ENCODE assay signal across 12 cellular contexts in genomic region chr7:90210475-90210874, GRCh38. TPM values are rescaled to one million over a fixed set of nuclear protein-coding genes. Genes with fewer than 3 reads are reported as not detected.
DNase-seq lines count a peak whose midpoint lies in the region; ATAC-seq and TF ChIP-seq lines count a peak whose summit lies in the region.
"Had no signal": no experiment of that assay in that cellular context is flagged by ENCODE, and none has a peak within 500 bp of the region (broad histone marks: within the 10 kb centered on the region; RNA-seq: fewer than 3 reads in every experiment).

No MANE protein-coding gene starts in this region.

- intact Hi-C loops in spleen (cut with DNase I; ENCODE audit: low total_unique reads), result no loop called here

- H3K4me1 Mint-ChIP-seq in stimulated activated memory B cell treated with anti-CD40 and anti-IgM and Interleukin-4, amounts not matched to agents 10 μg/mL and 1 μg/mL and 100 μg/mL, for 72 hours, result peaks cover 17% of the 10 kb centered on the region

- no peak for TF ChIP-seq POLR2A in spleen (IDR thresholded peaks at IDR 0.05)

- no peaks in the 10 kb centered on the region for H3K36me3 ChIP-seq in H7 (replicated peaks; ENCODE audit: control insufficient read depth, insufficient read depth, low read length)
- no peaks in the 10 kb centered on the region for H3K36me3 ChIP-seq in iPS-20b (ENCODE audit: insufficient read depth, low read depth, low read length)
- no peaks in the 10 kb centered on the region for H3K36me3 ChIP-seq in spleen

- DNase-seq in H7, result no peak
- no peak for DNase-seq in spleen
- DNase-seq in NCI-H1048 (lab: John Stamatoyannopoulos, UW), result no peak
- DNase-seq: activated CD4-positive, alpha-beta T cell treated with anti-CD3 and anti-CD28 coated beads, Interleukin-2, amount 10 ng/mL, durations not matched to agents 7 days and 5 days; OCI-M1; T-helper 17 cell had no signal

- H3K27ac Mint-ChIP-seq in stimulated activated memory B cell treated with anti-CD40 and anti-IgM and Interleukin-4, amounts not matched to agents 10 μg/mL and 1 μg/mL and 100 μg/mL, for 72 hours, result no peak overlapping the region
- H3K27ac Mint-ChIP-seq: activated CD4-positive, alpha-beta T cell treated with anti-CD3 and anti-CD28 coated beads, Interleukin-2, amount 10 ng/mL, durations not matched to agents 7 days and 5 days; CD14-positive monocyte; T-helper 17 cell had no signal

- no peak overlapping the region for H3K4me3 Mint-ChIP-seq in stimulated activated memory B cell treated with anti-CD40 and anti-IgM and Interleukin-4, amounts not matched to agents 10 μg/mL and 1 μg/mL and 100 μg/mL, for 72 hours

- H3K27ac ChIP-seq in angular gyrus (ENCODE audit: low read depth, low read length) (peak overlapping the region; percentile 85), iPS-20b (ENCODE audit: low read length) (no peak overlapping the region), spleen (peak overlapping the region; percentile 37 to 88 (median 76))

- peaks cover 3% of the 10 kb centered on the region for H3K9me3 Mint-ChIP-seq in stimulated activated memory B cell treated with anti-CD40 and anti-IgM and Interleukin-4, amounts not matched to agents 10 μg/mL and 1 μg/mL and 100 μg/mL, for 72 hours
- H3K9me3 Mint-ChIP-seq: activated CD4-positive, alpha-beta T cell treated with anti-CD3 and anti-CD28 coated beads, Interleukin-2, amount 10 ng/mL, durations not matched to agents 7 days and 5 days had no signal

- H3K36me3 Mint-ChIP-seq in stimulated activated memory B cell treated with anti-CD40 and anti-IgM and Interleukin-4, amounts not matched to agents 10 μg/mL and 1 μg/mL and 100 μg/mL, for 72 hours, result no peaks in the 10 kb centered on the region
- H3K36me3 Mint-ChIP-seq: CD14-positive monocyte had no signal

- WGBS in spleen, 5 donors, result 53 to 71% (median 59%) methylated on average over 5 of the region's 5 CpGs

- peaks cover 15% of the 10 kb centered on the region for H3K27me3 Mint-ChIP-seq in stimulated activated memory B cell treated with anti-CD40 and anti-IgM and Interleukin-4, amounts not matched to agents 10 μg/mL and 1 μg/mL and 100 μg/mL, for 72 hours

- H3K4me3 ChIP-seq in H7 (ENCODE audit: insufficient read depth, low read depth, low read length), result peak overlapping the region; percentile 79; the same call in 1 of the 2 replicates
- peak overlapping the region; percentile 89 for H3K4me3 ChIP-seq in iPS-20b (ENCODE audit: low read length)
- H3K4me3 ChIP-seq in spleen, result no peak overlapping the region

- ATAC-seq in HG02798 (IDR thresholded peaks at IDR 0.05; ENCODE audit: poor library complexity, unreplicated experiment) (no peak), GM18498 (IDR thresholded peaks at IDR 0.05; ENCODE audit: unreplicated experiment) (no peak)
- no peak for ATAC-seq in stimulated activated memory B cell treated with anti-CD40 and anti-IgM and Interleukin-4, amounts not matched to agents 10 μg/mL and 1 μg/mL and 100 μg/mL, for 72 hours
- ATAC-seq: T-helper 17 cell had no signal

- no peak for TF ChIP-seq CTCF in spleen (IDR thresholded peaks at IDR 0.05 in 8 of 11, conservative IDR thresholded peaks at IDR 0.05 in 3 of 11)

- H3K9ac ChIP-seq in iPS-20b (ENCODE audit: low read depth, low read length), result peak overlapping the region; percentile 79; the same call in 1 of the 2 replicates

- peaks cover 23% of the 10 kb centered on the region for H3K4me1 ChIP-seq in iPS-20b (ENCODE audit: insufficient read depth, low read length)
- peaks cover 4 to 20% (median 10%) of the 10 kb centered on the region in 6 donors for H3K4me1 ChIP-seq in spleen

- no peaks in the 10 kb centered on the region for H3K27me3 ChIP-seq in H7 (ENCODE audit: control insufficient read depth, insufficient read depth, low read length)
- H3K27me3 ChIP-seq in iPS-20b (ENCODE audit: insufficient read depth, low read length), result peaks cover 11% of the 10 kb centered on the region; the same call in 1 of the 2 replicates
- H3K27me3 ChIP-seq in spleen (replicated peaks in 1 of 7), result peaks cover 0 to 43% (median 11%) of the 10 kb centered on the region in 7 donors

- no peaks in the 10 kb centered on the region for H3K9me3 ChIP-seq in iPS-20b (ENCODE audit: insufficient read depth, low read depth, low read length)
- no peaks in the 10 kb centered on the region for H3K9me3 ChIP-seq in spleen

RNA-seq across cellular contexts. Expression of gene STEAP2, which starts 1.1 kb away (rescaled TPM):
- total RNA-seq in H7 (2014; rRNA removed; shearing (Covaris generic)), result 8.8 and 15.1 TPM in 2 replicates
- 10 to 100 TPM in 2 of 7 donors, 1 to 10 TPM in 5; 4.8 to 15.8 (median 6.6) TPM for total RNA-seq in spleen
- 1 to 10 TPM in 2 of 3 donors, under 1 TPM in 1; 0.65 to 1.4 (median 1.1) TPM for polyA plus RNA-seq in spleen
- total RNA-seq: activated CD4-positive, alpha-beta T cell treated with anti-CD3 and anti-CD28 coated beads, Interleukin-2, amount 10 ng/mL, durations not matched to agents 7 days and 5 days; T-helper 17 cell had no signal
- polyA plus RNA-seq: CD14-positive monocyte had no signal

RNA-seq across cellular contexts. Expression of gene CFAP69, which starts 34.5 kb away (rescaled TPM):
- 2.0 and 2.9 TPM in 2 replicates for total RNA-seq in H7 (2014; rRNA removed; shearing (Covaris generic))
- total RNA-seq in spleen, result 10 to 100 TPM in 2 of 7 donors, 1 to 10 TPM in 5; 5.2 to 15.8 (median 7.7) TPM
- 1 to 10 TPM; 1.0 to 8.3 (median 4.0) TPM for polyA plus RNA-seq in spleen
- total RNA-seq: activated CD4-positive, alpha-beta T cell treated with anti-CD3 and anti-CD28 coated beads, Interleukin-2, amount 10 ng/mL, durations not matched to agents 7 days and 5 days had no signal
- polyA plus RNA-seq: CD14-positive monocyte had no signal

RNA-seq across cellular contexts. Expression of gene STEAP1, which starts 56.2 kb away (rescaled TPM):
- total RNA-seq in H7 (2014; rRNA removed; shearing (Covaris generic)), result 1.9 and 3.3 TPM in 2 replicates
- 10 to 100 TPM in 1 of 7 donors, 1 to 10 TPM in 6; 1.5 to 12.3 (median 4.4) TPM for total RNA-seq in spleen
- 1 to 10 TPM in 2 of 3 donors, under 1 TPM in 1; 0.67 to 1.7 (median 1.7) TPM for polyA plus RNA-seq in spleen
- total RNA-seq: activated CD4-positive, alpha-beta T cell treated with anti-CD3 and anti-CD28 coated beads, Interleukin-2, amount 10 ng/mL, durations not matched to agents 7 days and 5 days; T-helper 17 cell had no signal
- polyA plus RNA-seq: CD14-positive monocyte had no signal

Comparison
In these comparisons a context has a peak if more than half of its experiments do, and no peak if none do; other contexts are left out.
1. H3K4me3 ChIP-seq: peak in H7 (single experiment) and iPS-20b (single experiment); none in spleen (0 of 8).